ENCODE assay signal across 28 cellular contexts in the genomic region with DNA sequence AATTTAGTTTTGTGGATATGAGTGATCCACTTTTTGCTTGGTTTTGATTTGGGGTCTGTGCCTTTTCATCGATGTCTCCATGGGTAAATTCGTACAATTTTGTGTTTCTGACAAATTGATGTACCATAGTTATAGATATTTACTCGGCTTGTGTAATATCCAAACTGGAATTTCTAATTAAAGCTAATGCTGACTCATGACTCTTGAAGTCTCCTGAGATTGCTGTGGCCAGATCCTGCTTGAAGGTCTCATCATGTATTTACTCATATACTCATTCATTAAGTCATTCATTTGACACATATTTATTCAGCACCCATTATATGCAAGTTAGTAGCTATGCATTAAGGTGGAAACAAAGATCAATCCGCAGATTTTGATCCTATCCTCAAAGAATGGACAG.
"Had no signal": no experiment of that assay in that cellular context is flagged by ENCODE, and none has a peak within 500 bp of the region (broad histone marks: within the 10 kb centered on the region; RNA-seq: fewer than 3 reads in every experiment).

No MANE protein-coding gene starts in this region.

- H3K4me2 ChIP-seq: neural progenitor cell, smooth muscle cell had no signal

- H3K9ac ChIP-seq: neural progenitor cell, parathyroid adenoma had no signal

- H3K27ac ChIP-seq: neural progenitor cell, ovary, parathyroid adenoma, psoas muscle, skin epidermis, spleen, suprapubic skin, testis, tibial artery, transverse colon, upper lobe of right lung, uterus had no signal

- ATAC-seq: naive thymus-derived CD8-positive, alpha-beta T cell; psoas muscle; right cardiac atrium; sciatic nerve; stimulated activated memory B cell treated with anti-CD40 and anti-IgM and Interleukin-4, amounts not matched to agents 10 μg/mL and 1 μg/mL and 100 μg/mL, for 72 hours; stimulated activated naive CD8-positive, alpha-beta T cell treated with anti-CD3 and anti-CD28 coated beads, Interleukin-15, amount 100 ng/mL, for 72 hours; stimulated activated naive CD8-positive, alpha-beta T cell treated with anti-CD3 and anti-CD28 coated beads, Interleukin-15, Interleukin-2, amounts not matched to agents 100 U/mL and 50 U/mL, for 24 hours; upper lobe of right lung had no signal

- H3K9me3 ChIP-seq: ovary, psoas muscle, suprapubic skin, testis, transverse colon, upper lobe of right lung, uterus had no signal

- H2AFZ ChIP-seq: neural progenitor cell, parathyroid adenoma had no signal

- H3K4me1 ChIP-seq: parathyroid adenoma, psoas muscle, spleen, suprapubic skin, testis, transverse colon, upper lobe of right lung, uterus had no signal

- H3K27me3 ChIP-seq: neural progenitor cell, ovary, spleen, suprapubic skin, testis, transverse colon, upper lobe of right lung, uterus had no signal

- H3K4me3 ChIP-seq: neural progenitor cell, ovary, psoas muscle, skin epidermis, smooth muscle cell, spleen, suprapubic skin, testis, tibial artery, transverse colon, upper lobe of right lung, uterus had no signal

- DNase-seq: naive thymus-derived CD8-positive, alpha-beta T cell; occipital lobe; ovary; posterior cingulate gyrus; psoas muscle; right cardiac atrium; spleen; stimulated activated CD4-positive, alpha-beta T cell treated with anti-CD3 and anti-CD28 coated beads, Interleukin-12 subunit alpha, Interleukin-12 subunit beta, amount 100 ng/mL, for 4 hours; stimulated activated CD4-positive, alpha-beta T cell treated with anti-CD3 and anti-CD28 coated beads, Interleukin-1b, Interleukin-23, amount 100 ng/mL, for 48 hours; stimulated activated CD4-positive, alpha-beta T cell treated with anti-CD3 and anti-CD28 coated beads, Interleukin-4, amount 100 ng/mL, for 1 hour; stimulated activated CD4-positive, alpha-beta T cell treated with anti-CD3 and anti-CD28 coated beads, Interleukin-4, amount 100 ng/mL, for 4 hours; stimulated activated CD8-positive, alpha-beta memory T cell treated with anti-CD3 and anti-CD28 coated beads, Interleukin-4, amount 100 ng/mL, for 48 hours; stimulated activated naive CD4-positive, alpha-beta T cell; stimulated activated naive CD8-positive, alpha-beta T cell treated with anti-CD3 and anti-CD28 coated beads, Interleukin-15, amount 100 ng/mL, for 72 hours; stimulated activated naive CD8-positive, alpha-beta T cell treated with anti-CD3 and anti-CD28 coated beads, Interleukin-15, Interleukin-2, amounts not matched to agents 100 U/mL and 50 U/mL, for 24 hours; substantia nigra; testis; tibial artery; transverse colon; upper lobe of right lung; uterus had no signal

- H3K36me3 ChIP-seq: neural progenitor cell, ovary, spleen, suprapubic skin, tibial artery, transverse colon, upper lobe of right lung, uterus had no signal
